32 cellular contexts compared by ENCODE assay signal in genomic region chr2:23363268-23363667, GRCh38.
"Had no signal": no experiment of that assay in that cellular context is flagged by ENCODE, and none has a peak within 500 bp of the region (broad histone marks: within the 10 kb centered on the region; RNA-seq: fewer than 3 reads in every experiment).

No MANE protein-coding gene starts in this region.

- H3K9me3 Mint-ChIP-seq: activated CD4-positive, alpha-beta memory T cell treated with anti-CD3 and anti-CD28 coated beads, Interleukin-2, amount 10 ng/mL, durations not matched to agents 7 days and 5 days; activated naive CD4-positive, alpha-beta T cell treated with anti-CD3 and anti-CD28 coated beads, Interleukin-2, amount 10 ng/mL, durations not matched to agents 7 days and 5 days; activated naive CD8-positive, alpha-beta T cell treated with anti-CD3 and anti-CD28 coated beads, Interleukin-2, amount 50 U/mL, for 24 hours had no signal

- H3K4me3 Mint-ChIP-seq: activated CD4-positive, alpha-beta memory T cell treated with anti-CD3 and anti-CD28 coated beads, Interleukin-2, amount 10 ng/mL, durations not matched to agents 7 days and 5 days; activated CD8-positive, alpha-beta memory T cell treated with anti-CD3 and anti-CD28 coated beads, Interleukin-2, amount 10 ng/mL, durations not matched to agents 7 days and 5 days; activated naive CD4-positive, alpha-beta T cell treated with anti-CD3 and anti-CD28 coated beads, Interleukin-2, amount 10 ng/mL, durations not matched to agents 7 days and 5 days; activated naive CD8-positive, alpha-beta T cell; activated naive CD8-positive, alpha-beta T cell treated with anti-CD3 and anti-CD28 coated beads, Interleukin-2, amount 50 U/mL, for 24 hours; brain had no signal

- DNase-seq: activated CD4-positive, alpha-beta memory T cell treated with anti-CD3 and anti-CD28 coated beads, Interleukin-2, amount 10 ng/mL, durations not matched to agents 7 days and 5 days; activated CD4-positive, alpha-beta T cell treated with anti-CD3 and anti-CD28 coated beads for 1 hour; activated CD4-positive, alpha-beta T cell treated with anti-CD3 and anti-CD28 coated beads for 48 hours; activated CD4-positive, CD25-positive, alpha-beta regulatory T cell; activated CD8-positive, alpha-beta memory T cell treated with anti-CD3 and anti-CD28 coated beads for 24 hours; activated CD8-positive, alpha-beta memory T cell treated with anti-CD3 and anti-CD28 coated beads, Interleukin-2, amount 10 ng/mL, durations not matched to agents 7 days and 5 days; activated CD8-positive, alpha-beta memory T cell treated with anti-CD3 and anti-CD28 coated beads, Interleukin-2, amount 50 U/mL, for 48 hours; activated effector memory CD4-positive, alpha-beta T cell treated with Interleukin-2 at 50 U/mL for 16 hours; activated naive CD4-positive, alpha-beta T cell treated with anti-CD3 and anti-CD28 coated beads, Interleukin-2, amount 10 ng/mL, durations not matched to agents 7 days and 5 days; activated naive CD8-positive, alpha-beta T cell treated with anti-CD3 and anti-CD28 coated beads, Interleukin-2, amount 50 U/mL, for 24 hours; activated T-cell treated with anti-CD3 and anti-CD28 coated beads, Interleukin-2, amount 50 U/mL, for 48 hours; anterior cingulate cortex; caudate nucleus; Kasumi-1; MG63; NCI-H1048; NCI-H1105 treated with DMSO at 0.1 percent for 48 hours; NCI-H1436; NCI-H1694; NCI-H1930; NCI-H2081 treated with DMSO at 0.1 percent for 48 hours; NCI-H345; NCI-H524 treated with DMSO at 0.1 percent for 48 hours; NK-92 treated with Interleukin-12 subunit alpha and Interleukin-12 subunit beta, amount 100 ng/mL, for 24 hours; PC-9; SIG-M5; SW 1271; WERI-Rb-1 had no signal

- H3K27me3 ChIP-seq: MG63 had no signal

- H3K9me3 ChIP-seq: MG63 had no signal

- H3K4me3 ChIP-seq: MG63, PC-9 had no signal

- H3K36me3 ChIP-seq: MG63, WERI-Rb-1 had no signal

- H2AFZ ChIP-seq: PC-9 had no signal

- H3K4me1 Mint-ChIP-seq: activated CD4-positive, alpha-beta memory T cell treated with anti-CD3 and anti-CD28 coated beads, Interleukin-2, amount 10 ng/mL, durations not matched to agents 7 days and 5 days; activated CD8-positive, alpha-beta memory T cell treated with anti-CD3 and anti-CD28 coated beads, Interleukin-2, amount 10 ng/mL, durations not matched to agents 7 days and 5 days; activated naive CD4-positive, alpha-beta T cell treated with anti-CD3 and anti-CD28 coated beads, Interleukin-2, amount 10 ng/mL, durations not matched to agents 7 days and 5 days; activated naive CD8-positive, alpha-beta T cell treated with anti-CD3 and anti-CD28 coated beads, Interleukin-2, amount 50 U/mL, for 24 hours had no signal

- H3K36me3 Mint-ChIP-seq: activated CD8-positive, alpha-beta memory T cell treated with anti-CD3 and anti-CD28 coated beads, Interleukin-2, amount 10 ng/mL, durations not matched to agents 7 days and 5 days; activated naive CD4-positive, alpha-beta T cell treated with anti-CD3 and anti-CD28 coated beads, Interleukin-2, amount 10 ng/mL, durations not matched to agents 7 days and 5 days; activated naive CD8-positive, alpha-beta T cell; brain had no signal

- H3K27ac ChIP-seq: PC-9, RWPE1, WERI-Rb-1 had no signal

- ATAC-seq: activated CD8-positive, alpha-beta memory T cell treated with anti-CD3 and anti-CD28 coated beads, Interleukin-2, amount 10 ng/mL, durations not matched to agents 7 days and 5 days; activated naive CD8-positive, alpha-beta T cell treated with anti-CD3 and anti-CD28 coated beads, Interleukin-2, amount 50 U/mL, for 24 hours; Right ventricle myocardium inferior had no signal

- H3K4me2 ChIP-seq: PC-9 had no signal

- H3K27ac Mint-ChIP-seq: activated CD4-positive, alpha-beta memory T cell treated with anti-CD3 and anti-CD28 coated beads, Interleukin-2, amount 10 ng/mL, durations not matched to agents 7 days and 5 days; activated CD8-positive, alpha-beta memory T cell treated with anti-CD3 and anti-CD28 coated beads, Interleukin-2, amount 10 ng/mL, durations not matched to agents 7 days and 5 days; activated naive CD4-positive, alpha-beta T cell treated with anti-CD3 and anti-CD28 coated beads, Interleukin-2, amount 10 ng/mL, durations not matched to agents 7 days and 5 days; activated naive CD8-positive, alpha-beta T cell; activated naive CD8-positive, alpha-beta T cell treated with anti-CD3 and anti-CD28 coated beads, Interleukin-2, amount 50 U/mL, for 24 hours; brain had no signal
